Comparison of ENCODE assay signal across 1 cellular context in the genomic region with DNA sequence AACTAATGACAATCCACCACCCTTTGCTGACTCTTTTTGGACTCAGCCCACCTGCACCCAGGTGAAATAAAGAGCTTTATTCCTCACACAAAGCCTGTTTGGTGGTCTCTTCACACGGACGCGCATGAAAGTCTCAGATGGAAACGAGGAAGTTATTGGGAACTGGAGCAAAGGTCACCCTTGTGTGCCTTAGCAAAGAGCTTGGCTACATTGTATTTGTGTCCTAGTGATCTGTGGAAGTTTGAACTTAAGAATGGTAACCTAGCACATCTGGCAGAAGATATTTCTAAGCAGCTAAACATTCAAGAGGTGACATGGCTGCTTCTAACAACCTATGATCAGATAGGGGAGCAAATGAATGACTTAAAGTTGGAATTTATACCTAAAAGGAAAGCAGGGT. TPM values are rescaled to one million over a fixed set of nuclear protein-coding genes. Genes with fewer than 3 reads are reported as not detected.
"Had no signal": no experiment of that assay in that cellular context is flagged by ENCODE, and none has a peak within 500 bp of the region (broad histone marks: within the 10 kb centered on the region; RNA-seq: fewer than 3 reads in every experiment).

No MANE protein-coding gene starts in this region.

RNA-seq across cellular contexts. Expression of a gene that starts 15.2 kb away (rescaled TPM):
- total RNA-seq: GM23248 had no signal
- polyA plus RNA-seq: GM23248 had no signal
